ENCODE assay signal across 1 cellular context in genomic region chr16:6019490-6019991, GRCh38.
TF ChIP-seq lines count a peak whose summit lies in the region.

No MANE protein-coding gene starts in this region.

TF ChIP-seq in SK-N-SH, 30 proteins besides CTCF, POLR2A, EP300 and RAD21 (continued from another document):
- TF ChIP-seq ZBTB33 (IDR thresholded peaks at IDR 0.05; ENCODE audit: borderline replicate concordance, low read depth) (no peak), FOXJ3 (CRISPR knock-in tag; IDR thresholded peaks at IDR 0.05) (no peak), MAX (IDR thresholded peaks at IDR 0.05; ENCODE audit: low read depth) (no peak), SIN3A (IDR thresholded peaks at IDR 0.05; ENCODE audit: borderline replicate concordance, low read depth, low read length) (no peak), RXRA (IDR thresholded peaks at IDR 0.05; ENCODE audit: borderline replicate concordance, low read depth) (no peak), SMC3 (IDR thresholded peaks at IDR 0.05; ENCODE audit: low read depth, low read length) (no peak), CHD2 (IDR thresholded peaks at IDR 0.05; ENCODE audit: low read length, partially characterized antibody) (no peak), GABPA (IDR thresholded peaks at IDR 0.05; ENCODE audit: low read depth) (no peak), MEF2A (IDR thresholded peaks at IDR 0.05; ENCODE audit: borderline replicate concordance, low read depth) (no peak), NRF1 (IDR thresholded peaks at IDR 0.05; ENCODE audit: low read depth, low read length) (no peak), USF1 (IDR thresholded peaks at IDR 0.05; ENCODE audit: borderline replicate concordance, low read depth) (no peak)
- TF ChIP-seq, protein P1, sequence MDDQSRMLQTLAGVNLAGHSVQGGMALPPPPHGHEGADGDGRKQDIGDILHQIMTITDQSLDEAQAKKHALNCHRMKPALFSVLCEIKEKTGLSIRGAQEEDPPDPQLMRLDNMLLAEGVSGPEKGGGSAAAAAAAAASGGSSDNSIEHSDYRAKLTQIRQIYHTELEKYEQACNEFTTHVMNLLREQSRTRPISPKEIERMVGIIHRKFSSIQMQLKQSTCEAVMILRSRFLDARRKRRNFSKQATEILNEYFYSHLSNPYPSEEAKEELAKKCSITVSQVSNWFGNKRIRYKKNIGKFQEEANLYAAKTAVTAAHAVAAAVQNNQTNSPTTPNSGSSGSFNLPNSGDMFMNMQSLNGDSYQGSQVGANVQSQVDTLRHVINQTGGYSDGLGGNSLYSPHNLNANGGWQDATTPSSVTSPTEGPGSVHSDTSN (IDR thresholded peaks at IDR 0.05): no peak
- TF ChIP-seq, protein P2, sequence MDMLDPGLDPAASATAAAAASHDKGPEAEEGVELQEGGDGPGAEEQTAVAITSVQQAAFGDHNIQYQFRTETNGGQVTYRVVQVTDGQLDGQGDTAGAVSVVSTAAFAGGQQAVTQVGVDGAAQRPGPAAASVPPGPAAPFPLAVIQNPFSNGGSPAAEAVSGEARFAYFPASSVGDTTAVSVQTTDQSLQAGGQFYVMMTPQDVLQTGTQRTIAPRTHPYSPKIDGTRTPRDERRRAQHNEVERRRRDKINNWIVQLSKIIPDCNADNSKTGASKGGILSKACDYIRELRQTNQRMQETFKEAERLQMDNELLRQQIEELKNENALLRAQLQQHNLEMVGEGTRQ (IDR thresholded peaks at IDR 0.05; ENCODE audit: borderline replicate concordance, low read depth, low read length): no peak
